ENCODE assay signal across 20 cellular contexts in genomic region chr17:79298801-79299200, GRCh38.
DNase-seq lines count a peak whose midpoint lies in the region; ATAC-seq lines count a peak whose summit lies in the region.
"Had no signal": no experiment of that assay in that cellular context is flagged by ENCODE, and none has a peak within 500 bp of the region (broad histone marks: within the 10 kb centered on the region; RNA-seq: fewer than 3 reads in every experiment).

No MANE protein-coding gene starts in this region.

- no peak overlapping the region for H3K27ac ChIP-seq in trophoblast cell (ENCODE audit: low read depth, low read length)
- H3K27ac ChIP-seq: Peyer's patch had no signal

- no peak overlapping the region for H2BK5ac ChIP-seq in trophoblast cell (ENCODE audit: low read depth, low read length, poor library complexity)

- H3K4me3 ChIP-seq in trophoblast cell (ENCODE audit: low read depth, low read length) = peak overlapping the region; percentile 54
- H3K4me3 ChIP-seq: Peyer's patch had no signal

- H3K9me3 Mint-ChIP-seq in activated naive CD8-positive, alpha-beta T cell (ENCODE audit: low read depth) = no peaks in the 10 kb centered on the region
- H3K9me3 Mint-ChIP-seq in activated naive CD8-positive, alpha-beta T cell treated with anti-CD3 and anti-CD28 coated beads for 36 hours = no peaks in the 10 kb centered on the region
- H3K9me3 Mint-ChIP-seq: CD8-positive, alpha-beta T cell; T-helper 2 cell treated with Interferon-gamma antibody and Interleukin-4, amounts not matched to agents 5 μg/mL and 100 μg/mL, for 36 hours had no signal

- H4K8ac ChIP-seq in trophoblast cell (ENCODE audit: low read depth, low read length) = no peak overlapping the region

- DNase-seq in DMS79 treated with DMSO at 0.1 percent for 48 hours (lab: John Stamatoyannopoulos, UW) = peak; percentile 1
- no peak for DNase-seq in DMS79 (lab: John Stamatoyannopoulos, UW)
- DNase-seq in activated naive CD8-positive, alpha-beta T cell treated with anti-CD3 and anti-CD28 coated beads for 36 hours = no peak
- peak; percentile 76 for DNase-seq in NCI-H2196 treated with DMSO at 0.1 percent for 48 hours (lab: John Stamatoyannopoulos, UW; ENCODE audit: unreplicated experiment)
- DNase-seq in trophoblast cell = no peak
- DNase-seq: 8988T; BE2C; CD8-positive, alpha-beta T cell; GF-D8; Kasumi-1; MM.1S; NCI-H187 treated with DMSO at 0.1 percent for 48 hours; NCI-H526; NK-92 treated with Interleukin-12 subunit alpha and Interleukin-12 subunit beta, amount 100 ng/mL, for 24 hours; Peyer's patch had no signal

- no peaks in the 10 kb centered on the region for H3K79me2 ChIP-seq in trophoblast cell (ENCODE audit: control insufficient read depth, insufficient read depth, low read length, poor library complexity)

- H2AFZ ChIP-seq in trophoblast cell (ENCODE audit: insufficient read depth, low read length, poor library complexity) = no peak overlapping the region

- no peak overlapping the region for H3K4me3 Mint-ChIP-seq in activated naive CD8-positive, alpha-beta T cell
- H3K4me3 Mint-ChIP-seq in activated naive CD8-positive, alpha-beta T cell treated with anti-CD3 and anti-CD28 coated beads for 36 hours = no peak overlapping the region
- H3K4me3 Mint-ChIP-seq: CD8-positive, alpha-beta T cell; T-helper 2 cell treated with Interferon-gamma antibody and Interleukin-4, amounts not matched to agents 5 μg/mL and 100 μg/mL, for 36 hours had no signal

- no peak overlapping the region for H4K12ac ChIP-seq in trophoblast cell (ENCODE audit: low read depth, low read length)

- H4K91ac ChIP-seq in trophoblast cell (ENCODE audit: low read depth, low read length) = no peak overlapping the region

- H3K36me3 ChIP-seq in trophoblast cell (ENCODE audit: control insufficient read depth in 1 of 2, insufficient read depth in 2 of 2, low read length in 2 of 2) = no peaks in the 10 kb centered on the region
- H3K36me3 ChIP-seq: BE2C, Peyer's patch had no signal

- H3K23ac ChIP-seq in trophoblast cell (ENCODE audit: low read length) = no peak overlapping the region

- no peak overlapping the region for H3K18ac ChIP-seq in trophoblast cell (ENCODE audit: low read length)

- peaks cover 4% of the 10 kb centered on the region for H3K27me3 Mint-ChIP-seq in activated naive CD8-positive, alpha-beta T cell
- peaks cover 26% of the 10 kb centered on the region for H3K27me3 Mint-ChIP-seq in activated naive CD8-positive, alpha-beta T cell treated with anti-CD3 and anti-CD28 coated beads for 36 hours

- H3K4ac ChIP-seq in trophoblast cell (ENCODE audit: low read depth, low read length) = no peak overlapping the region

- WGBS in trophoblast cell (ENCODE audit: extremely low coverage, insufficient coverage, insufficient read length) = no CpG with 5 or more reads among the region's 12 CpGs

- no peaks in the 10 kb centered on the region for H3K4me1 Mint-ChIP-seq in activated naive CD8-positive, alpha-beta T cell (ENCODE audit: low read depth)
- H3K4me1 Mint-ChIP-seq in activated naive CD8-positive, alpha-beta T cell treated with anti-CD3 and anti-CD28 coated beads for 36 hours = no peaks in the 10 kb centered on the region

- peak overlapping the region; percentile 28 for H3K27ac Mint-ChIP-seq in activated naive CD8-positive, alpha-beta T cell
- H3K27ac Mint-ChIP-seq in activated naive CD8-positive, alpha-beta T cell treated with anti-CD3 and anti-CD28 coated beads for 36 hours = no peak overlapping the region
- H3K27ac Mint-ChIP-seq: CD8-positive, alpha-beta T cell; T-helper 2 cell treated with Interferon-gamma antibody and Interleukin-4, amounts not matched to agents 5 μg/mL and 100 μg/mL, for 36 hours had no signal

- no peak overlapping the region for H3K14ac ChIP-seq in trophoblast cell (ENCODE audit: low read length)

- H3K79me1 ChIP-seq in trophoblast cell (ENCODE audit: low read length) = no peaks in the 10 kb centered on the region

- ATAC-seq in GM19023 (IDR thresholded peaks at IDR 0.05; ENCODE audit: unreplicated experiment) (no peak), GM19463 (IDR thresholded peaks at IDR 0.05; ENCODE audit: unreplicated experiment) (no peak)
- ATAC-seq: CD8-positive, alpha-beta T cell; Right ventricle myocardium inferior had no signal

- H3K27me3 ChIP-seq in trophoblast cell (ENCODE audit: insufficient read depth, low read length) = no peaks in the 10 kb centered on the region
- H3K27me3 ChIP-seq: Peyer's patch had no signal

- no peak overlapping the region for H3K9ac ChIP-seq in trophoblast cell (ENCODE audit: low read length)

- no peak overlapping the region for H2BK12ac ChIP-seq in trophoblast cell (ENCODE audit: low read length)

- H2BK120ac ChIP-seq in trophoblast cell (ENCODE audit: insufficient read depth, low read length, poor library complexity) = no peak overlapping the region

- H3K9me3 ChIP-seq in trophoblast cell (ENCODE audit: insufficient read depth, low read depth, low read length) = peaks cover 9% of the 10 kb centered on the region
- H3K9me3 ChIP-seq: BE2C, Peyer's patch had no signal

- no peaks in the 10 kb centered on the region for H3K4me1 ChIP-seq in trophoblast cell (ENCODE audit: control insufficient read depth in 1 of 2, insufficient read depth in 2 of 2, low read length in 2 of 2)
- H3K4me1 ChIP-seq: BE2C, Peyer's patch had no signal

- H3K4me2 ChIP-seq in trophoblast cell (ENCODE audit: low read length) = no peak overlapping the region

- no peak overlapping the region for H2AK5ac ChIP-seq in trophoblast cell (ENCODE audit: low read length)

- H3K36me3 Mint-ChIP-seq in activated naive CD8-positive, alpha-beta T cell = no peaks in the 10 kb centered on the region
- H3K36me3 Mint-ChIP-seq in activated naive CD8-positive, alpha-beta T cell treated with anti-CD3 and anti-CD28 coated beads for 36 hours = no peaks in the 10 kb centered on the region
- H3K36me3 Mint-ChIP-seq: CD8-positive, alpha-beta T cell had no signal

Comparison
In these comparisons a context has a peak if more than half of its experiments do, and no peak if none do; other contexts are left out.
1. DNase-seq: peak in DMS79 treated with DMSO at 0.1 percent for 48 hours (single experiment) and NCI-H2196 treated with DMSO at 0.1 percent for 48 hours (single experiment); none in DMS79 (single experiment), activated naive CD8-positive, alpha-beta T cell treated with anti-CD3 and anti-CD28 coated beads for 36 hours (single experiment) and trophoblast cell (0 of 2).